ENCODE assay signal across 11 cellular contexts in the genomic region with DNA sequence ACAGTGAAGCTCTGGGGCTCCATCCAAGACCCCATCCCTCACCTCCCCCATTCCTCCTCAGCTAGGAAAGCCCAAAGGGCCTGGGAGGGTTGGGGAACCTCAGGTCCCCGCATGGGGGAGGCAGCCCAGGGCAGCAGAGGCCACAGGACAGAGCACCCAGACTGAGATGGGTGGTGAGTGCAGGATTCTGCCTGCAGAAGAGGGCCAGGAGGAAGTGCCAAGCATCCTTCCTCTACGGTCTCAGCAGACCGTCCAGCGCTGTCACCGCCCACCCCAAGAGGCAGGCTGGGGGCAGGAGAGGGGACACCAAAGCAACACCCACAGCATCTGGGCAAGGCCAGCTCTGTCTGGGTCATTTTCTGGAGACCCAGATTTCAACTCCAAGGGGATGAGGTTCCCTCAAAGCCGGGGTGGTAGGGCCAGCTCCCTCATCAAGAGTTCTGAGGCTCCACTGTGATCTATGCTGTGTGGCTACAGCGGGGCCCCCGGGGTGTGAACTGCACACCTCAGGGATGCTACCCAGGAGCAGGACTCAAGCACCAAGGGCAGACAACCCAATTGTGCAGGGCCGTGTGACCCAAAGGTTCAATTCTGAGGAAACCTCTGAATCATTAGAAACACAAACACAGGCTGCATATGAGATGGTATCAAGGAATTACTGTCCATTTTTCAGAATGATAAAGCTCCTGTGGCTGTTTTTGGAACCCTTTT. TPM values are rescaled to one million over a fixed set of nuclear protein-coding genes. Genes with fewer than 3 reads are reported as not detected.
DNase-seq lines count a peak whose midpoint lies in the region; ATAC-seq and TF ChIP-seq lines count a peak whose summit lies in the region.
"Had no signal": no experiment of that assay in that cellular context is flagged by ENCODE, and none has a peak within 500 bp of the region (broad histone marks: within the 10 kb centered on the region; RNA-seq: fewer than 3 reads in every experiment).

No MANE protein-coding gene starts in this region.

- no peaks in the 10 kb centered on the region for H3K36me3 Mint-ChIP-seq in activated CD4-positive, alpha-beta T cell treated with anti-CD3 and anti-CD28 coated beads for 36 hours (ENCODE audit: low read depth)
- no peaks in the 10 kb centered on the region for H3K36me3 Mint-ChIP-seq in glutamatergic neuron (ENCODE audit: unreplicated experiment)

- TF ChIP-seq POLR2A in esophagus squamous epithelium (IDR thresholded peaks at IDR 0.05): no peak

- H3K4me1 Mint-ChIP-seq in activated CD4-positive, alpha-beta T cell treated with anti-CD3 and anti-CD28 coated beads for 36 hours: no peaks in the 10 kb centered on the region
- peaks cover 25% of the 10 kb centered on the region for H3K4me1 Mint-ChIP-seq in glutamatergic neuron (ENCODE audit: low read depth, unreplicated experiment)

- 43% methylated on average over 1 of the region's 9 CpGs; no CpG with 5 or more reads in 1 of the 2 donors for WGBS in esophagus squamous epithelium, 2 donors

- no peak overlapping the region for H3K27ac Mint-ChIP-seq in activated CD4-positive, alpha-beta T cell treated with anti-CD3 and anti-CD28 coated beads for 36 hours
- no peak overlapping the region for H3K27ac Mint-ChIP-seq in glutamatergic neuron (ENCODE audit: unreplicated experiment)
- H3K27ac Mint-ChIP-seq: GM23338 had no signal

- peak; percentile 49 for ATAC-seq in activated CD4-positive, alpha-beta T cell treated with anti-CD3 and anti-CD28 coated beads for 36 hours
- no peak for ATAC-seq in GM19328 (IDR thresholded peaks at IDR 0.05; ENCODE audit: unreplicated experiment)
- ATAC-seq: GM23338 had no signal

- POLR2A ChIA-PET in activated CD4-positive, alpha-beta T cell treated with anti-CD3 and anti-CD28 coated beads for 36 hours (lab: Charles Lee): interaction anchor here (1.5 kb wide), 1 partner anchor 21 kb away, joined by 3 read pairs; no protein-coding TSS in a partner anchor
- POLR2A ChIA-PET in RWPE1 (lab: Yijun Ruan, JAX; ENCODE audit: low non-redundant PET): no interaction called here

- peak; percentile 14 for DNase-seq in activated CD4-positive, alpha-beta T cell treated with anti-CD3 and anti-CD28 coated beads for 36 hours
- DNase-seq in activated CD4-positive, alpha-beta T cell treated with anti-CD3 and anti-CD28 coated beads, Interleukin-2, amount 50 U/mL, for 4 hours: no peak
- no peak for DNase-seq in RWPE1 (ENCODE audit: low spot score)
- DNase-seq in glutamatergic neuron: peak; percentile 12
- DNase-seq in posterior vena cava (ENCODE audit: low spot score): peak; percentile 44
- DNase-seq in hippocampal formation (lab: John Stamatoyannopoulos, UW): no peak
- no peak for DNase-seq in esophagus squamous epithelium (lab: John Stamatoyannopoulos, UW)
- DNase-seq: NCI-H1105 treated with DMSO at 0.1 percent for 48 hours, NCI-H345 had no signal

- no peak overlapping the region for H3K4me3 Mint-ChIP-seq in activated CD4-positive, alpha-beta T cell treated with anti-CD3 and anti-CD28 coated beads for 36 hours
- no peak overlapping the region for H3K4me3 Mint-ChIP-seq in glutamatergic neuron (ENCODE audit: unreplicated experiment)
- H3K4me3 Mint-ChIP-seq: GM23338 had no signal

- no peaks in the 10 kb centered on the region for H3K27me3 Mint-ChIP-seq in activated CD4-positive, alpha-beta T cell treated with anti-CD3 and anti-CD28 coated beads for 36 hours
- H3K27me3 Mint-ChIP-seq in glutamatergic neuron (ENCODE audit: unreplicated experiment): peaks cover 6% of the 10 kb centered on the region

- TF ChIP-seq CTCF in RWPE1 (conservative IDR thresholded peaks at IDR 0.05; ENCODE audit: low read depth) (no peak), glutamatergic neuron (IDR thresholded peaks at IDR 0.05; ENCODE audit: partially characterized antibody, unreplicated experiment) (no peak), esophagus squamous epithelium (IDR thresholded peaks at IDR 0.05) (no peak)

- no peak overlapping the region for H3K4me3 ChIP-seq in esophagus squamous epithelium
- H3K4me3 ChIP-seq: GM23338 had no signal

- H3K9me3 ChIP-seq in esophagus squamous epithelium: no peaks in the 10 kb centered on the region

- peaks cover 0 to 28% (median 0%) of the 10 kb centered on the region in 4 donors for H3K27me3 ChIP-seq in esophagus squamous epithelium

- no peaks in the 10 kb centered on the region for H3K4me1 ChIP-seq in esophagus squamous epithelium

- H3K27ac ChIP-seq in RWPE1 (peak overlapping the region; percentile 4; the same call in 1 of the 2 replicates), esophagus squamous epithelium (no peak overlapping the region)

- intact Hi-C loops in activated CD4-positive, alpha-beta T cell treated with anti-CD3 and anti-CD28 coated beads for 36 hours (cut with DNase I, micrococcal nuclease): no loop called here
- intact Hi-C loops in posterior vena cava (cut with DNase I): no loop called here
- intact Hi-C loops in esophagus squamous epithelium (cut with DNase I): no loop called here

- CTCF ChIA-PET in activated CD4-positive, alpha-beta T cell treated with anti-CD3 and anti-CD28 coated beads for 36 hours (lab: Charles Lee): interaction anchor here (0.5 to 1.5 kb wide), 4 partner anchors 14 to 38 kb away, joined by 3 to 6 read pairs (median 4); no protein-coding TSS in a partner anchor
- CTCF ChIA-PET in RWPE1 (lab: Yijun Ruan, JAX): interaction anchor here (1.0 kb wide), 1 partner anchor 10 kb away, joined by 3 read pairs; no protein-coding TSS in a partner anchor

- no peaks in the 10 kb centered on the region for H3K36me3 ChIP-seq in esophagus squamous epithelium

- no peaks in the 10 kb centered on the region for H3K9me3 Mint-ChIP-seq in activated CD4-positive, alpha-beta T cell treated with anti-CD3 and anti-CD28 coated beads for 36 hours (ENCODE audit: low read depth)
- H3K9me3 Mint-ChIP-seq in glutamatergic neuron (ENCODE audit: unreplicated experiment): peaks cover 12% of the 10 kb centered on the region
- H3K9me3 Mint-ChIP-seq: GM23338 had no signal

RNA-seq across cellular contexts. Expression of gene CAMK2B, which starts 46.8 kb away (rescaled TPM):
- total RNA-seq in activated CD4-positive, alpha-beta T cell treated with anti-CD3 and anti-CD28 coated beads for 36 hours: 1 to 10 TPM; 1.1 to 1.8 TPM
- total RNA-seq in glutamatergic neuron (ENCODE audit: unreplicated experiment) (55.1 TPM), posterior vena cava (1 to 10 TPM; 1.2 to 3.5 TPM), esophagus squamous epithelium (under 1 TPM; 0.26 to 0.95 (median 0.69) TPM)
- total RNA-seq: GM23338 had no signal

Comparison
In these comparisons a context has a peak if more than half of its experiments do, and no peak if none do; other contexts are left out.
1. DNase-seq: peak in activated CD4-positive, alpha-beta T cell treated with anti-CD3 and anti-CD28 coated beads for 36 hours (single experiment), glutamatergic neuron (single experiment) and posterior vena cava (single experiment); none in activated CD4-positive, alpha-beta T cell treated with anti-CD3 and anti-CD28 coated beads, Interleukin-2, amount 50 U/mL, for 4 hours (0 of 2), RWPE1 (single experiment), hippocampal formation (0 of 2) and esophagus squamous epithelium (single experiment).
2. RNA of gene CAMK2B, which starts 46.8 kb away (total RNA-seq): 55.1 TPM in glutamatergic neuron (single experiment); 1.2 to 3.5 TPM in posterior vena cava, 1.1 to 1.8 TPM in activated CD4-positive, alpha-beta T cell treated with anti-CD3 and anti-CD28 coated beads for 36 hours and 0.26 to 0.95 TPM in esophagus squamous epithelium; every median in the first group is over 10 times any median in the second.